ENCODE assay signal across 26 cellular contexts in genomic region chr2:179130560-179130959, GRCh38.
"Had no signal": no experiment of that assay in that cellular context is flagged by ENCODE, and none has a peak within 500 bp of the region (broad histone marks: within the 10 kb centered on the region; RNA-seq: fewer than 3 reads in every experiment).

No MANE protein-coding gene starts in this region.

- H3K36me3 ChIP-seq: colonic mucosa, esophagus squamous epithelium, gastrocnemius medialis had no signal

- H3K27me3 ChIP-seq: colonic mucosa, dorsolateral prefrontal cortex, esophagus muscularis mucosa, esophagus squamous epithelium, foreskin keratinocyte, gastrocnemius medialis, gastroesophageal sphincter, heart left ventricle, heart right ventricle had no signal

- H3K4me1 ChIP-seq: colonic mucosa, esophagus muscularis mucosa, esophagus squamous epithelium, foreskin keratinocyte, gastrocnemius medialis, gastroesophageal sphincter had no signal

- ATAC-seq: effector memory CD8-positive, alpha-beta T cell; esophagus mucosa; foreskin keratinocyte; gastrocnemius medialis; gastroesophageal sphincter; heart left ventricle; heart right ventricle had no signal

- H3K4me3 ChIP-seq: colonic mucosa, coronary artery, dorsolateral prefrontal cortex, esophagus muscularis mucosa, esophagus squamous epithelium, gastrocnemius medialis, gastroesophageal sphincter, heart left ventricle, heart right ventricle had no signal

- H3K27ac ChIP-seq: colonic mucosa, coronary artery, epithelial cell of prostate, esophagus muscularis mucosa, esophagus squamous epithelium, foreskin keratinocyte, gastrocnemius medialis, gastroesophageal sphincter, heart left ventricle, heart right ventricle had no signal

- FAIRE-seq: endometrium, endothelial cell of umbilical vein had no signal

- DNase-seq: colonic mucosa; cortex of kidney; dermis blood vessel endothelial cell; dorsolateral prefrontal cortex; effector CD4-positive, alpha-beta T cell; effector CD8-positive, alpha-beta T cell; effector memory CD4-positive, alpha-beta T cell; effector memory CD8-positive, alpha-beta T cell; endodermal cell; erythroblast; esophagus squamous epithelium; foreskin fibroblast; foreskin keratinocyte; foreskin melanocyte; gastrocnemius medialis; glutamatergic neuron; head of caudate nucleus; heart left ventricle; heart right ventricle had no signal

- H3K9me3 ChIP-seq: colonic mucosa, esophagus muscularis mucosa, esophagus squamous epithelium, gastrocnemius medialis, gastroesophageal sphincter, heart left ventricle, heart right ventricle had no signal
